15 cellular contexts compared by ENCODE assay signal in the genomic region with DNA sequence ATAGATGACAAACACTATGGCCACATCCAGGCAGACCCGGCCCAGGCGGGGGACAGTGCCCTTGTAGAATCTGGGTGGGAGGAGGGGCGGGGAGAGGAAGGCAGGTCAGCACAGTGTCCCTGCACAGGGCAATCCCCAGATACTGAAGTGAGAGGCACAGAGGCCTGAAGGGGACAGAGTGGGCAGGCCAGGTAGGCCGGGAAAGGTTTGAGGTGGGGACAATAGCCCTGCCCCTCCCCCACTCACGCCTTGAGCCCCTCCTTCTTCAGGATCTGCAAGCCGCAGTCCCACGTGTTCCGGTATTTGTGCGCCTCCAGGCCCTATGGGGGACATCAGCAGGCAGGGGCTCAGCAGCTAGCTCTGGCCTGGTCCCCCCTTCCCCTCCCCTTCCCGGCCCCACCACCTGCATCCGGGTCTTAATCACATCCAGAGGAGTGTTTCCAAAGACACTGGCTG. TPM values are rescaled to one million over a fixed set of nuclear protein-coding genes. Genes with fewer than 3 reads are reported as not detected.
DNase-seq lines count a peak whose midpoint lies in the region; ATAC-seq and TF ChIP-seq lines count a peak whose summit lies in the region.
"Had no signal": no experiment of that assay in that cellular context is flagged by ENCODE, and none has a peak within 500 bp of the region (broad histone marks: within the 10 kb centered on the region; RNA-seq: fewer than 3 reads in every experiment).

No MANE protein-coding gene starts in this region.

- peaks cover 13% of the 10 kb centered on the region; the same call in 1 of the 2 replicates for H4K20me1 ChIP-seq in SK-N-SH (ENCODE audit: insufficient read depth)

- H3K36me3 Mint-ChIP-seq in naive thymus-derived CD4-positive, alpha-beta T cell = no peaks in the 10 kb centered on the region

- 64% methylated on average over 7 of the region's 11 CpGs for WGBS in SK-N-SH (ENCODE audit: low lambda C conversion rate)

- no peak overlapping the region for H2AFZ ChIP-seq in SK-N-SH (ENCODE audit: low read depth)

- peak overlapping the region in 9 of 10 donors; percentile 23 to 85 (median 68) for H3K4me3 Mint-ChIP-seq in naive thymus-derived CD4-positive, alpha-beta T cell

- POLR2A ChIA-PET in SK-N-SH (lab: Yijun Ruan, JAX) (interaction anchor here (0.6 kb wide), 1 partner anchor 33 kb away, joined by 3 read pairs; no protein-coding TSS in a partner anchor), HEK293 (lab: Yijun Ruan, JAX) (interaction anchor here (0.9 to 1.1 kb wide), 2 partner anchors 58 to 60 kb away, joined by 3 read pairs; no protein-coding TSS in a partner anchor)
- POLR2A ChIA-PET in naive thymus-derived CD4-positive, alpha-beta T cell (lab: Charles Lee) = interaction anchor here (0.6 kb wide), 1 partner anchor 18 kb away, joined by 3 read pairs; no protein-coding TSS in a partner anchor

- H3K4me2 ChIP-seq in SK-N-SH = peak overlapping the region; percentile 99; the same call in 1 of the 2 replicates

- no peaks in the 10 kb centered on the region for H3K27me3 Mint-ChIP-seq in naive thymus-derived CD4-positive, alpha-beta T cell

- peak overlapping the region in 1 of 2 experiments; percentile 69; a peak in 2 of 4 replicates for H3K27ac ChIP-seq in SK-N-SH (ENCODE audit: low read depth in 2 of 2, low read length in 1 of 2)
- H3K27ac ChIP-seq in HEK293 (ENCODE audit: extremely low read depth, low read depth, low read length) = peak overlapping the region; percentile 19; the same call in 1 of the 2 replicates
- H3K27ac ChIP-seq in naive thymus-derived CD4-positive, alpha-beta T cell (ENCODE audit: low read depth, low read length) = peak overlapping the region; percentile 16
- H3K27ac ChIP-seq: foreskin keratinocyte, left lung, psoas muscle had no signal

- H3K36me3 ChIP-seq in SK-N-SH (replicated peaks in 1 of 2; ENCODE audit: control insufficient read depth in 1 of 2, insufficient read depth in 2 of 2, low read length in 1 of 2) (peaks cover 0 to 9% of the 10 kb centered on the region in 2 experiments), HEK293 (ENCODE audit: control insufficient read depth in 2 of 2, insufficient read depth in 1 of 2, low read length in 2 of 2) (peaks cover 0 to 46% of the 10 kb centered on the region in 2 experiments; a peak in 1 of 3 replicates), adipocyte (ENCODE audit: control insufficient read depth, insufficient read depth, low read length, severe bottlenecking) (peaks cover 22% of the 10 kb centered on the region)
- H3K36me3 ChIP-seq in naive thymus-derived CD4-positive, alpha-beta T cell (ENCODE audit: control insufficient read depth in 2 of 3, insufficient read depth in 3 of 3, low read length in 3 of 3) = peaks cover 0 to 9% (median 0%) of the 10 kb centered on the region in 3 experiments

- ATAC-seq in SK-N-SH treated with all-trans-retinoic acid at 6 μM for 48 hours = no peak
- ATAC-seq in naive thymus-derived CD4-positive, alpha-beta T cell = no peak
- ATAC-seq: foreskin keratinocyte, left lung, psoas muscle had no signal

- no peak for TF ChIP-seq RAD21 in SK-N-SH (IDR thresholded peaks at IDR 0.05; ENCODE audit: low read length)

- TF ChIP-seq CTCF in SK-N-SH (IDR thresholded peaks at IDR 0.05) (no peak), HEK293 (tag by site-specific recombination; IDR thresholded peaks at IDR 0.05) (no peak)

- peaks cover 60% of the 10 kb centered on the region for H3K79me2 ChIP-seq in SK-N-SH (ENCODE audit: insufficient read depth)

- CTCF ChIA-PET in SK-N-SH (lab: Yijun Ruan, JAX) (interaction anchor here (0.7 kb wide), 1 partner anchor 453 kb away, joined by 3 read pairs; no protein-coding TSS in a partner anchor), HEK293 (lab: Yijun Ruan, JAX) (interaction anchor here (1.0 to 1.4 kb wide), 2 partner anchors 31 to 453 kb away, joined by 4 to 6 read pairs; a partner anchor contains a TSS)
- CTCF ChIA-PET in naive thymus-derived CD4-positive, alpha-beta T cell (lab: Charles Lee) = no interaction called here

- H3K4me1 Mint-ChIP-seq in naive thymus-derived CD4-positive, alpha-beta T cell = peaks cover 21 to 35% (median 31%) of the 10 kb centered on the region in 7 donors

- H3K27ac Mint-ChIP-seq in naive thymus-derived CD4-positive, alpha-beta T cell = peak overlapping the region in 4 of 9 donors; percentile 38 to 88 (median 46)

- H3K9me3 ChIP-seq in SK-N-SH = no peaks in the 10 kb centered on the region
- H3K9me3 ChIP-seq in HEK293 (ENCODE audit: control insufficient read depth, insufficient read depth, low read depth, low read length) = no peaks in the 10 kb centered on the region
- no peaks in the 10 kb centered on the region for H3K9me3 ChIP-seq in adipocyte (ENCODE audit: control insufficient read depth, low read length)
- H3K9me3 ChIP-seq in naive thymus-derived CD4-positive, alpha-beta T cell (ENCODE audit: control insufficient read depth in 2 of 3, low read length in 3 of 3) = no peaks in the 10 kb centered on the region
- H3K9me3 ChIP-seq: left lung, psoas muscle had no signal

- H3K9ac ChIP-seq in SK-N-SH = no peak overlapping the region
- H3K9ac ChIP-seq in adipocyte (ENCODE audit: low read length) = peak overlapping the region; percentile 92

- TF ChIP-seq EP300 in SK-N-SH (IDR thresholded peaks at IDR 0.05; ENCODE audit: borderline replicate concordance in 1 of 2, low read depth in 1 of 2, low read length in 1 of 2) = no peak

- intact Hi-C loops in naive thymus-derived CD4-positive, alpha-beta T cell (cut with micrococcal nuclease) = loop anchor here in 1 of 2 donors (5.0 kb wide), 2 partner anchors 69 to 256 kb away; a partner anchor contains a TSS

- H3K9me2 ChIP-seq in SK-N-SH = no peaks in the 10 kb centered on the region

- peaks cover 4% of the 10 kb centered on the region for H3F3A ChIP-seq in SK-N-SH (replicated peaks; ENCODE audit: insufficient read depth)

- peak; percentile 73 for DNase-seq in SK-N-SH
- peak; percentile 4 for DNase-seq in adipocyte (ENCODE audit: low read depth)
- no peak for DNase-seq in naive thymus-derived CD4-positive, alpha-beta T cell
- DNase-seq in activated CD8-positive, alpha-beta memory T cell treated with anti-CD3 and anti-CD28 coated beads, Interleukin-2, amount 50 U/mL, for 4 hours = no peak
- no peak for DNase-seq in NCI-H2171 (lab: John Stamatoyannopoulos, UW)
- no peak for DNase-seq in NCI-H146 treated with DMSO at 0.1 percent for 48 hours (lab: John Stamatoyannopoulos, UW; ENCODE audit: unreplicated experiment)
- DNase-seq: foreskin keratinocyte, left lung, NCI-H1930 had no signal

- peaks cover 27 to 62% of the 10 kb centered on the region in 2 experiments for H3K4me1 ChIP-seq in SK-N-SH (ENCODE audit: control insufficient read depth in 1 of 2, insufficient read depth in 2 of 2, low read depth in 1 of 2, low read length in 1 of 2)
- no peaks in the 10 kb centered on the region; the same call in 1 of the 2 replicates for H3K4me1 ChIP-seq in HEK293 (ENCODE audit: control insufficient read depth, insufficient read depth, low read length)
- H3K4me1 ChIP-seq in adipocyte (ENCODE audit: control insufficient read depth, insufficient read depth, low read length) = peaks cover 59% of the 10 kb centered on the region
- H3K4me1 ChIP-seq in naive thymus-derived CD4-positive, alpha-beta T cell (ENCODE audit: control insufficient read depth in 2 of 2, insufficient read depth in 2 of 2, low read length in 2 of 2) = peaks cover 15 to 18% of the 10 kb centered on the region in 2 donors
- H3K4me1 ChIP-seq: foreskin keratinocyte had no signal

- H3K27me3 ChIP-seq in SK-N-SH (ENCODE audit: insufficient read depth) = no peaks in the 10 kb centered on the region
- H3K27me3 ChIP-seq in adipocyte (replicated peaks; ENCODE audit: control insufficient read depth, insufficient read depth, low read length) = no peaks in the 10 kb centered on the region
- no peaks in the 10 kb centered on the region for H3K27me3 ChIP-seq in naive thymus-derived CD4-positive, alpha-beta T cell (ENCODE audit: control insufficient read depth in 2 of 2, insufficient read depth in 2 of 2, low read length in 2 of 2)
- H3K27me3 ChIP-seq: foreskin keratinocyte, left lung had no signal

- H3K9me3 Mint-ChIP-seq in naive thymus-derived CD4-positive, alpha-beta T cell = peaks cover 0 to 1% (median 0%) of the 10 kb centered on the region in 11 donors

- H3K4me3 ChIP-seq in SK-N-SH (ENCODE audit: low read depth in 2 of 2, low read length in 1 of 2) (no peak overlapping the region), HEK293 (ENCODE audit: low read depth, low read length) (no peak overlapping the region), adipocyte (ENCODE audit: low read length) (peak overlapping the region; percentile 85)
- no peak overlapping the region for H3K4me3 ChIP-seq in naive thymus-derived CD4-positive, alpha-beta T cell (ENCODE audit: low read length)
- H3K4me3 ChIP-seq: psoas muscle had no signal

TF ChIP-seq in HEK293, 187 proteins besides CTCF, POLR2A, EP300 and RAD21 (continues in another document):
- no peak for TF ChIP-seq ZNF768 (tag by site-specific recombination; IDR thresholded peaks at IDR 0.05)

RNA-seq across cellular contexts. Expression of a gene that starts 2.3 kb away (rescaled TPM):
- polyA plus RNA-seq in SK-N-SH (2012; rRNA removed) = 34.2 and 44.7 TPM in 2 replicates
- polyA plus RNA-seq in SK-N-SH (2012; cell fraction: cytosol; rRNA removed) = 26.4 and 39.5 TPM in 2 replicates
- 55.0 and 79.5 TPM in 2 replicates for polyA plus RNA-seq in SK-N-SH (2012; cell fraction: nucleus; rRNA removed)
- 10 to 100 TPM; 19.3 to 34.0 (median 30.7) TPM for total RNA-seq in naive thymus-derived CD4-positive, alpha-beta T cell
- 10 to 100 TPM; 39.4 to 66.5 TPM for polyA plus RNA-seq in naive thymus-derived CD4-positive, alpha-beta T cell

RNA-seq across cellular contexts. Expression of a gene that starts 26.1 kb away (rescaled TPM):
- not detected in 2 replicates for polyA plus RNA-seq in SK-N-SH (2012; rRNA removed)
- polyA plus RNA-seq in SK-N-SH (2012; cell fraction: cytosol; rRNA removed) = not detected in 2 replicates
- not detected in 2 replicates for polyA plus RNA-seq in SK-N-SH (2012; cell fraction: nucleus; rRNA removed)
- total RNA-seq in naive thymus-derived CD4-positive, alpha-beta T cell = not detected
- polyA plus RNA-seq in naive thymus-derived CD4-positive, alpha-beta T cell = not detected
- total RNA-seq: A172; foreskin keratinocyte; left lung; psoas muscle; subcutaneous adipose tissue; T-helper 2 cell treated with Interferon-gamma antibody and Interleukin-4, amounts not matched to agents 100 ng/mL and 5 ng/mL, for 36 hours had no signal
- polyA plus RNA-seq: foreskin keratinocyte, psoas muscle had no signal

RNA-seq across cellular contexts. Expression of a gene that starts 31.8 kb away (rescaled TPM):
- polyA plus RNA-seq in SK-N-SH (2012; rRNA removed) = 14.5 and 15.4 TPM in 2 replicates
- polyA plus RNA-seq in SK-N-SH (2012; cell fraction: cytosol; rRNA removed) = 6.6 and 10.1 TPM in 2 replicates
- 22.4 and 27.9 TPM in 2 replicates for polyA plus RNA-seq in SK-N-SH (2012; cell fraction: nucleus; rRNA removed)
- 10 to 100 TPM; 18.3 to 51.6 (median 20.6) TPM for total RNA-seq in naive thymus-derived CD4-positive, alpha-beta T cell
- polyA plus RNA-seq in naive thymus-derived CD4-positive, alpha-beta T cell = 10 to 100 TPM in 1 of 2 donors, 1 to 10 TPM in 1; 8.4 to 13.9 TPM

RNA-seq across cellular contexts. Expression of a gene that starts 45.1 kb away (rescaled TPM):
- not detected in 2 replicates for polyA plus RNA-seq in SK-N-SH (2012; rRNA removed)
- polyA plus RNA-seq in SK-N-SH (2012; cell fraction: cytosol; rRNA removed) = not detected in 2 replicates
- not detected in 2 replicates for polyA plus RNA-seq in SK-N-SH (2012; cell fraction: nucleus; rRNA removed)
- under 1 TPM in 1 of 5 experiments, not detected in 4; 0.42 TPM for total RNA-seq in naive thymus-derived CD4-positive, alpha-beta T cell
- not detected for polyA plus RNA-seq in naive thymus-derived CD4-positive, alpha-beta T cell
- total RNA-seq: A172; foreskin keratinocyte; left lung; subcutaneous adipose tissue; T-helper 2 cell treated with Interferon-gamma antibody and Interleukin-4, amounts not matched to agents 100 ng/mL and 5 ng/mL, for 36 hours had no signal
- polyA plus RNA-seq: foreskin keratinocyte had no signal

RNA-seq across cellular contexts. Expression of a gene that starts 54.0 kb away (rescaled TPM):
- polyA plus RNA-seq in SK-N-SH (2012; rRNA removed) = 21.5 and 30.4 TPM in 2 replicates
- 15.1 and 23.8 TPM in 2 replicates for polyA plus RNA-seq in SK-N-SH (2012; cell fraction: cytosol; rRNA removed)
- polyA plus RNA-seq in SK-N-SH (2012; cell fraction: nucleus; rRNA removed) = 30.5 and 30.9 TPM in 2 replicates
- total RNA-seq in naive thymus-derived CD4-positive, alpha-beta T cell = 10 to 100 TPM; 38.8 to 79.1 (median 50.4) TPM
- polyA plus RNA-seq in naive thymus-derived CD4-positive, alpha-beta T cell = 10 to 100 TPM; 46.2 to 81.9 TPM

Comparison
In these comparisons a context has a peak if more than half of its experiments do, and no peak if none do; other contexts are left out.
1. DNase-seq: peak in SK-N-SH (single experiment) and adipocyte (single experiment); none in naive thymus-derived CD4-positive, alpha-beta T cell (0 of 9), activated CD8-positive, alpha-beta memory T cell treated with anti-CD3 and anti-CD28 coated beads, Interleukin-2, amount 50 U/mL, for 4 hours (single experiment), NCI-H2171 (single experiment) and NCI-H146 treated with DMSO at 0.1 percent for 48 hours (single experiment).